Comparison of ENCODE assay signal across 19 cellular contexts in the genomic region with DNA sequence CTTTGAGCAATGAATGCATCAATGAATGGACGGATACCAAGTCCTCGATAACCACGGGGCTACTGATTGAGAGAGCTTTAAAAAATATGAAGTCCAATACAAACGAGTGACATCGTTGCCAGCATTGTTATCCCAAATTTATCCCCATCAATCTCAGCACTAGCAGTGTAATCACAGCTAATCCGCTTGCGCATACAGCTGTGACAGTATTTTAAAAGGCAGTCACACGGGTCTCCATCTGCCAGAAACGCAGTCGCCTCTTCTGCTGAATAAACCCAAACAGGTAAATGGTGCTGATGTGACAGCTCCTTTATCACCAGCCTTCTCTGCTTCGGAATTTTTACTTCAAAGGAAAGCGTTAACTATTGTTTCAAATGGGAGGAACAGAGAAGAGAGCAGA.
"Had no signal": no experiment of that assay in that cellular context is flagged by ENCODE, and none has a peak within 500 bp of the region (broad histone marks: within the 10 kb centered on the region; RNA-seq: fewer than 3 reads in every experiment).

No MANE protein-coding gene starts in this region.

- H3K9me3 ChIP-seq: heart right ventricle, left ventricle myocardium inferior, right lobe of liver had no signal

- H3K4me1 ChIP-seq: left ventricle myocardium inferior, right lobe of liver had no signal

- H3K27ac ChIP-seq: epithelial cell of prostate, heart right ventricle, left ventricle myocardium inferior, right lobe of liver had no signal

- H3K27me3 ChIP-seq: right lobe of liver had no signal

- H3K27me3 Mint-ChIP-seq: activated naive CD8-positive, alpha-beta T cell treated with anti-CD3 and anti-CD28 coated beads, Interleukin-2, amount 50 U/mL, for 24 hours; activated T-helper 17 cell treated with anti-CD3 and anti-CD28 coated beads, Interleukin-2, amount 50 U/mL, for 72 hours; effector memory CD8-positive, alpha-beta T cell; naive thymus-derived CD8-positive, alpha-beta T cell; stimulated activated naive CD8-positive, alpha-beta T cell treated with anti-CD3 and anti-CD28 coated beads, Interleukin-15, Interleukin-2, amounts not matched to agents 100 ng/mL and 50 ng/mL, for 24 hours; type B pancreatic cell had no signal

- H3K4me3 Mint-ChIP-seq: activated naive CD4-positive, alpha-beta T cell treated with anti-CD3 and anti-CD28 coated beads for 36 hours; activated naive CD8-positive, alpha-beta T cell treated with anti-CD3 and anti-CD28 coated beads, Interleukin-2, amount 50 U/mL, for 24 hours; activated T-helper 17 cell treated with anti-CD3 and anti-CD28 coated beads, Interleukin-2, amount 50 U/mL, for 72 hours; effector memory CD8-positive, alpha-beta T cell; naive thymus-derived CD8-positive, alpha-beta T cell; stimulated activated naive CD8-positive, alpha-beta T cell treated with anti-CD3 and anti-CD28 coated beads, Interleukin-15, Interleukin-2, amounts not matched to agents 100 ng/mL and 50 ng/mL, for 24 hours; type B pancreatic cell had no signal

- H3K36me3 Mint-ChIP-seq: type B pancreatic cell had no signal

- H3K27ac Mint-ChIP-seq: activated naive CD4-positive, alpha-beta T cell treated with anti-CD3 and anti-CD28 coated beads for 36 hours; activated naive CD8-positive, alpha-beta T cell treated with anti-CD3 and anti-CD28 coated beads, Interleukin-2, amount 50 U/mL, for 24 hours; activated T-helper 17 cell treated with anti-CD3 and anti-CD28 coated beads, Interleukin-2, amount 50 U/mL, for 72 hours; effector memory CD8-positive, alpha-beta T cell; stimulated activated naive CD8-positive, alpha-beta T cell treated with anti-CD3 and anti-CD28 coated beads, Interleukin-15, Interleukin-2, amounts not matched to agents 100 ng/mL and 50 ng/mL, for 24 hours; type B pancreatic cell had no signal

- FAIRE-seq: bronchial epithelial cell, frontal cortex, keratinocyte had no signal

- DNase-seq: activated CD4-positive, alpha-beta T cell treated with anti-CD3 and anti-CD28 coated beads for 1 hour; activated CD4-positive, alpha-beta T cell treated with anti-CD3 and anti-CD28 coated beads, Interleukin-2, amount 50 U/mL, for 48 hours; activated naive CD4-positive, alpha-beta T cell treated with anti-CD3 and anti-CD28 coated beads for 36 hours; activated naive CD8-positive, alpha-beta T cell treated with anti-CD3 and anti-CD28 coated beads, Interleukin-2, amount 50 U/mL, for 24 hours; aorta; dermis blood vessel endothelial cell; effector memory CD8-positive, alpha-beta T cell; heart right ventricle; left ventricle myocardium inferior; naive thymus-derived CD8-positive, alpha-beta T cell; right lobe of liver; T-helper 9 cell had no signal

- H3K4me3 ChIP-seq: heart right ventricle, left ventricle myocardium inferior, right lobe of liver had no signal

- H3K9me3 Mint-ChIP-seq: activated naive CD4-positive, alpha-beta T cell treated with anti-CD3 and anti-CD28 coated beads for 36 hours; activated naive CD8-positive, alpha-beta T cell treated with anti-CD3 and anti-CD28 coated beads, Interleukin-2, amount 50 U/mL, for 24 hours; activated T-helper 17 cell treated with anti-CD3 and anti-CD28 coated beads, Interleukin-2, amount 50 U/mL, for 72 hours; effector memory CD8-positive, alpha-beta T cell; naive thymus-derived CD8-positive, alpha-beta T cell; stimulated activated naive CD8-positive, alpha-beta T cell treated with anti-CD3 and anti-CD28 coated beads, Interleukin-15, Interleukin-2, amounts not matched to agents 100 ng/mL and 50 ng/mL, for 24 hours; type B pancreatic cell had no signal

- H3K36me3 ChIP-seq: heart right ventricle, left ventricle myocardium inferior, right lobe of liver had no signal

- H3K4me1 Mint-ChIP-seq: activated naive CD8-positive, alpha-beta T cell treated with anti-CD3 and anti-CD28 coated beads, Interleukin-2, amount 50 U/mL, for 24 hours; activated T-helper 17 cell treated with anti-CD3 and anti-CD28 coated beads, Interleukin-2, amount 50 U/mL, for 72 hours had no signal
